In the genomic region with DNA sequence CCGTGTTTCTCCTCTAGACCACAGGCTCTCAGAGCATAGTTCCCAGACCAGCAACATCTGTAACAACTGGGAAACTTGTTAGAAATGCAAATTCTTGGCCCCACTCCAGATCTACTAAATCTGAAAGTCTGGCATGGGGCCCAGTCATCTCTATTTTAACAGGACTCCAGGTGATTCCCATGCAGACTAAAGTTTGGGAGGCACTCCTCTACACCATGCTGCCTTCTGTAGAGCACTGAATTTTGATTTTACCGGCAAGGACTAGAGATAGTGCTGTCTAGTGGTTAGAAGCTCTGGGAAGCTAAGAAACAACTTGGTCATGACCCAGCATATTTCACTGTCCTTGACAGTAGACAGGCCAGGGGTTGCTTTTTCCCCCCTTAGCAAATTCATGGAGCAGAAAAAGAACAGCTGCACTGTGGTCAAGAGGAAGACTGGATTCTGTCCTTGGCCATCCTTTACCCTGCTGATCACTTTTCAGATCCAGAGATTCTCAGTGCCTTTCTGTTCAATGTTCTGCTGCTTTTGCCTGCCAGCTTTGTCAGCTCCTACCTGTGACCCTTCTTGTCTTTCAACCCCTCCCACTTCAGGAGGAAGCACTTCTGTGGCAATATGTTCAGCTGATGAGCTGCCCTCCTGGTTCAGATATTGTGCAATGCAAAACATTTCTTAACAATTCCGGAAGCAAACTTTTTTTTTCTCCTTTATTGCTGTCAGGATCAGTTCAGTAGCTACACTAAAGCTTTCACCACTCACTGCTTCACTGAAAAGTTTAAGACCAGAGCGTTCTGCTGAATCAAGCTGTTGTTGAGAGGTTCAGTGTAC, we compare ENCODE assay signal across 8 cellular contexts.
DNase-seq lines count a peak whose midpoint lies in the region; ATAC-seq and TF ChIP-seq lines count a peak whose summit lies in the region.

No MANE protein-coding gene starts in this region.

- no peak for TF ChIP-seq CTCF in colonic mucosa (IDR thresholded peaks at IDR 0.05)
- TF ChIP-seq CTCF in neutrophil (IDR thresholded peaks at IDR 0.05) = no peak

- no peaks in the 10 kb centered on the region for H3K27me3 ChIP-seq in colonic mucosa
- no peaks in the 10 kb centered on the region for H3K27me3 ChIP-seq in neutrophil

- DNase-seq in Daoy (ENCODE audit: low read depth) = peak; percentile 8
- peak; percentile 74 for DNase-seq in NCI-H226
- DNase-seq in colonic mucosa = peak; percentile 64
- no peak for DNase-seq in iPS-NIHi11 (ENCODE audit: low spot score)
- no peak for DNase-seq in foreskin melanocyte
- no peak for DNase-seq in A172 (ENCODE audit: low spot score)

- intact Hi-C loops in colonic mucosa (cut with DNase I) = no loop called here

- H3K9ac ChIP-seq in colonic mucosa (ENCODE audit: low read depth in 2 of 2, low read length in 2 of 2) = peak overlapping the region in 1 of 2 donors; percentile 55

- ATAC-seq in GM21737 (IDR thresholded peaks at IDR 0.05; ENCODE audit: unreplicated experiment) = peak; percentile 38

- H3K4me3 ChIP-seq in colonic mucosa (no peak overlapping the region), neutrophil (ENCODE audit: low read depth in 1 of 2, low read length in 1 of 2) (peak overlapping the region; percentile 62 to 66)

- peak overlapping the region; percentile 67 for H3K27ac ChIP-seq in colonic mucosa
- peak overlapping the region; percentile 96 for H3K27ac ChIP-seq in neutrophil

- H3K9me3 ChIP-seq in colonic mucosa (no peaks in the 10 kb centered on the region), neutrophil (no peaks in the 10 kb centered on the region)

- H3K36me3 ChIP-seq in colonic mucosa = no peaks in the 10 kb centered on the region
- H3K36me3 ChIP-seq in neutrophil = no peaks in the 10 kb centered on the region

- H3K4me1 ChIP-seq in colonic mucosa (no peaks in the 10 kb centered on the region), neutrophil (ENCODE audit: control insufficient read depth in 1 of 2, insufficient read depth in 1 of 2, low read depth in 1 of 2, low read length in 1 of 2) (peaks cover 48 to 64% of the 10 kb centered on the region in 2 experiments)

Comparison
In these comparisons a context has a peak if more than half of its experiments do, and no peak if none do; other contexts are left out.
1. DNase-seq: peak in Daoy (single experiment), NCI-H226 (single experiment) and colonic mucosa (single experiment); none in iPS-NIHi11 (single experiment), foreskin melanocyte (single experiment) and A172 (single experiment).